10 cellular contexts compared by ENCODE assay signal in the genomic region with DNA sequence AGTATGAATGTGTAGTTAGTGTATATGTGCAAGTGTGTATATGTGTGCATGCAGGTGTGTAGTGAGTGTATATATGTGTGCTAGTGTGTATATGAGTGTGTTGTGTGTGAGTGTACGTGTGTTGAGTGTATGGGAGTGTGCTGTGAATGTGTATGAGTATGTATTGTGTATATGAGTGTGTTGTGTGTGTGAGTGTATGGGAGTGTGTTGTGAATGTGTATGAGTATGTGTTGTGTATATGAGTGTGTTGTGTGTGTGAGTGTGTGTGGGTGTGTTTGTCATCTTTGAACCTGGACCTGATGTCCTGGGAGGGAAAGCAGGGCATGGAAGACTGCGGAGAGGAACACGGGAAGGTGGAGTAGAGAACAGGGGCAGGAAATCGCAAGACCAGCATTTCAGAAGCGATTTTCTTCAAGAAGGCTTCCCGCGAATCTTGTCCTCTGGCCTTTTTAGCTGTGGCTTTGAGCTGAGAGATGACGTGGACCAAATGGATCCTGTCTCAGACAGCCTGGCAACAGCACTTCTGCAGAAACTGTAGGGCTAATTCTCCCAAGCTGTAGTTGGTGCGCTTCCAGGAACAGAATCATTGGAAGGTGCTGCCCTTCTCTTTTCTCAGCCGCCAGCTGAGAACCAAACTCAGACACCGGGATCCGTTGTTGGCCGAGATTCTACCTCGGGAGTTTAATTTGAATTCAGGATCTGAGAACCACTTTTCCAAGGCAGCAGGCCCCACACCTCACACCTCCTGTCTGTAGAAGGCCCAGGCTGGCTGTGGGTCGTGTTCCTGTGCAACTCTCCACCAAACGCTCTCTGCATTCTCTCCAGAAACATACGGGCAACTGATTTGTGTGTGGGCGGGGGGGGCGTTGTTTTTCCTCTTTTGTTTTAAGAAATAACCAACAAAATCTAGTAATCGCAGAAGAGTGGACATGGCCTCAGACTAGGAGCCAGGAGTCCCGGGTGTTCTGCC.
A peak's percentile ranks its signal among the peaks of the same experiment; 100 is the strongest.
DNase-seq lines count a peak whose midpoint lies in the region; ATAC-seq and TF ChIP-seq lines count a peak whose summit lies in the region.
"Had no signal": no experiment of that assay in that cellular context is flagged by ENCODE, and none has a peak within 500 bp of the region (broad histone marks: within the 10 kb centered on the region; RNA-seq: fewer than 3 reads in every experiment).

No MANE protein-coding gene starts in this region.

- intact Hi-C loops in left ventricle myocardium inferior (cut with micrococcal nuclease) (no loop called here), sciatic nerve (cut with DNase I) (no loop called here)

- peak overlapping the region; percentile 18 for H3K4me3 ChIP-seq in left ventricle myocardium inferior
- no peak overlapping the region for H3K4me3 ChIP-seq in WERI-Rb-1 (ENCODE audit: low read depth, low read length)

- H3K9me3 ChIP-seq in left ventricle myocardium inferior (replicated peaks) (no peaks in the 10 kb centered on the region), WERI-Rb-1 (ENCODE audit: severe bottlenecking) (no peaks in the 10 kb centered on the region)

- TF ChIP-seq CTCF in left ventricle myocardium inferior (IDR thresholded peaks at IDR 0.05; ENCODE audit: borderline replicate concordance) (no peak), WERI-Rb-1 (IDR thresholded peaks at IDR 0.05; ENCODE audit: low read depth, low read length) (no peak)

- DNase-seq in EL (peak; percentile 92), amygdala (lab: John Stamatoyannopoulos, UW) (peak in 30 of 56 donors; percentile 16 to 69 (median 34)), left ventricle myocardium inferior (peak; percentile 54), sciatic nerve (ENCODE audit: low spot score) (no peak), SIG-M5 (lab: John Stamatoyannopoulos, UW) (no peak), WERI-Rb-1 (no peak)
- DNase-seq in activated CD4-positive, alpha-beta T cell treated with anti-CD3 and anti-CD28 coated beads, Interleukin-2, amount 50 U/mL, for 48 hours: no peak
- DNase-seq in stimulated activated naive CD8-positive, alpha-beta T cell treated with anti-CD3 and anti-CD28 coated beads, Interleukin-15, Interleukin-2, amounts not matched to agents 100 U/mL and 50 U/mL, for 24 hours: no peak
- DNase-seq: activated T-cell treated with anti-CD3 and anti-CD28 coated beads, Interleukin-2, amount 50 U/mL, for 72 hours; NCI-H510A treated with DMSO at 0.1 percent for 48 hours had no signal

- peaks cover 83% of the 10 kb centered on the region for H3K4me1 ChIP-seq in left ventricle myocardium inferior

- peak; percentile 74 for ATAC-seq in sciatic nerve
- no peak for ATAC-seq in stimulated activated naive CD8-positive, alpha-beta T cell treated with anti-CD3 and anti-CD28 coated beads, Interleukin-15, Interleukin-2, amounts not matched to agents 100 U/mL and 50 U/mL, for 24 hours
- ATAC-seq: activated T-cell treated with anti-CD3 and anti-CD28 coated beads, Interleukin-2, amount 50 U/mL, for 72 hours had no signal

- H3K36me3 ChIP-seq in left ventricle myocardium inferior (peaks cover 37% of the 10 kb centered on the region), WERI-Rb-1 (peaks cover 9% of the 10 kb centered on the region; the same call in 1 of the 2 replicates)

- no peaks in the 10 kb centered on the region for H3K27me3 ChIP-seq in left ventricle myocardium inferior (ENCODE audit: low read depth)
- H3K27me3 ChIP-seq in WERI-Rb-1 (ENCODE audit: insufficient read depth, low read depth, severe bottlenecking): no peaks in the 10 kb centered on the region

- peak overlapping the region; percentile 77 for H3K27ac ChIP-seq in left ventricle myocardium inferior (replicated peaks)
- H3K27ac ChIP-seq in WERI-Rb-1: no peak overlapping the region

Comparison
In these comparisons a context has a peak if more than half of its experiments do, and no peak if none do; other contexts are left out.
1. DNase-seq: peak in EL (single experiment), amygdala (30 of 56) and left ventricle myocardium inferior (single experiment); none in sciatic nerve (single experiment), activated CD4-positive, alpha-beta T cell treated with anti-CD3 and anti-CD28 coated beads, Interleukin-2, amount 50 U/mL, for 48 hours (0 of 2), stimulated activated naive CD8-positive, alpha-beta T cell treated with anti-CD3 and anti-CD28 coated beads, Interleukin-15, Interleukin-2, amounts not matched to agents 100 U/mL and 50 U/mL, for 24 hours (single experiment), SIG-M5 (single experiment) and WERI-Rb-1 (single experiment).